Comparison of ENCODE assay signal across 30 cellular contexts in genomic region chr1:176939993-176940392, GRCh38.
"Had no signal": no experiment of that assay in that cellular context is flagged by ENCODE, and none has a peak within 500 bp of the region (broad histone marks: within the 10 kb centered on the region; RNA-seq: fewer than 3 reads in every experiment).

No MANE protein-coding gene starts in this region.

- H3K9me3 Mint-ChIP-seq: activated CD4-positive, alpha-beta T cell treated with anti-CD3 and anti-CD28 coated beads, Interleukin-2, amount 10 ng/mL, durations not matched to agents 24 days and 14 days; neural progenitor cell had no signal

- H3K4me1 ChIP-seq: body of pancreas, neural progenitor cell, right lobe of liver, upper lobe of left lung, vagina had no signal

- H3K4me1 Mint-ChIP-seq: activated CD4-positive, alpha-beta memory T cell treated with anti-CD3 and anti-CD28 coated beads, Interleukin-2, amount 10 ng/mL, durations not matched to agents 7 days and 5 days; activated CD4-positive, alpha-beta T cell treated with anti-CD3 and anti-CD28 coated beads, Interleukin-2, amount 10 ng/mL, durations not matched to agents 24 days and 14 days; activated CD8-positive, alpha-beta memory T cell treated with anti-CD3 and anti-CD28 coated beads, Interleukin-2, amount 10 ng/mL, durations not matched to agents 7 days and 5 days; activated naive CD4-positive, alpha-beta T cell treated with anti-CD3 and anti-CD28 coated beads, Interleukin-2, amount 50 U/mL, for 24 hours; activated naive CD8-positive, alpha-beta T cell treated with anti-CD3 and anti-CD28 coated beads, Interleukin-2, amount 50 U/mL, for 24 hours; natural killer cell; neural progenitor cell; T-helper 17 cell had no signal

- H3K9me3 ChIP-seq: body of pancreas, right lobe of liver, upper lobe of left lung, vagina had no signal

- H2AFZ ChIP-seq: neural progenitor cell had no signal

- H3K4me2 ChIP-seq: neural progenitor cell had no signal

- H3K36me3 Mint-ChIP-seq: activated CD8-positive, alpha-beta memory T cell treated with anti-CD3 and anti-CD28 coated beads, Interleukin-2, amount 10 ng/mL, durations not matched to agents 7 days and 5 days; activated naive CD4-positive, alpha-beta T cell treated with anti-CD3 and anti-CD28 coated beads, Interleukin-2, amount 50 U/mL, for 24 hours; natural killer cell had no signal

- FAIRE-seq: endothelial cell of umbilical vein had no signal

- H3K27ac Mint-ChIP-seq: activated CD4-positive, alpha-beta memory T cell treated with anti-CD3 and anti-CD28 coated beads, Interleukin-2, amount 10 ng/mL, durations not matched to agents 7 days and 5 days; activated CD4-positive, alpha-beta T cell treated with anti-CD3 and anti-CD28 coated beads, Interleukin-2, amount 10 ng/mL, durations not matched to agents 24 days and 14 days; activated CD8-positive, alpha-beta memory T cell treated with anti-CD3 and anti-CD28 coated beads, Interleukin-2, amount 10 ng/mL, durations not matched to agents 7 days and 5 days; activated naive CD4-positive, alpha-beta T cell treated with anti-CD3 and anti-CD28 coated beads, Interleukin-2, amount 50 U/mL, for 24 hours; activated naive CD8-positive, alpha-beta T cell treated with anti-CD3 and anti-CD28 coated beads, Interleukin-2, amount 50 U/mL, for 24 hours; activated T-helper 2 cell treated with anti-CD3 and anti-CD28 coated beads, Interferon-gamma antibody, Interleukin-2, Interleukin-4, amounts not matched to agents 10 μg/mL and 5 μg/mL and 100 μg/mL, durations not matched to agents 14 hours and 24 hours and 36 hours; effector memory CD8-positive, alpha-beta T cell; natural killer cell; neural progenitor cell; stimulated activated naive CD8-positive, alpha-beta T cell treated with anti-CD3 and anti-CD28 coated beads, Interleukin-15, Interleukin-2, amounts not matched to agents 100 ng/mL and 50 ng/mL, for 24 hours; T-helper 17 cell had no signal

- DNase-seq: activated CD4-positive, alpha-beta memory T cell treated with anti-CD3 and anti-CD28 coated beads, Interleukin-2, amount 10 ng/mL, durations not matched to agents 7 days and 5 days; activated CD4-positive, alpha-beta T cell treated with anti-CD3 and anti-CD28 coated beads, Interleukin-2, amount 10 ng/mL, durations not matched to agents 24 days and 14 days; activated CD4-positive, CD25-positive, alpha-beta regulatory T cell treated with anti-CD3 and anti-CD28 coated beads, Interleukin-2, amount 50 U/mL, for 72 hours; activated CD8-positive, alpha-beta memory T cell treated with anti-CD3 and anti-CD28 coated beads, Interleukin-2, amount 10 ng/mL, durations not matched to agents 7 days and 5 days; activated naive CD8-positive, alpha-beta T cell treated with anti-CD3 and anti-CD28 coated beads, Interleukin-2, amount 50 U/mL, for 24 hours; activated T-cell treated with anti-CD3 and anti-CD28 coated beads, Interleukin-2, amount 50 U/mL, for 48 hours; amygdala; body of pancreas; cerebellar nuclear complex; effector memory CD8-positive, alpha-beta T cell; foreskin keratinocyte; heart right ventricle; mesendoderm; natural killer cell; occipital lobe; right lobe of liver; stimulated activated CD4-positive, alpha-beta T cell treated with anti-CD3 and anti-CD28 coated beads, Interleukin-12 subunit alpha, Interleukin-12 subunit beta, amount 100 ng/mL, for 4 hours; stimulated activated CD4-positive, alpha-beta T cell treated with anti-CD3 and anti-CD28 coated beads, Interleukin-4, amount 100 ng/mL, for 1 hour; T-helper 17 cell; T1000; upper lobe of left lung had no signal

- H3K4me3 Mint-ChIP-seq: activated CD4-positive, alpha-beta memory T cell treated with anti-CD3 and anti-CD28 coated beads, Interleukin-2, amount 10 ng/mL, durations not matched to agents 7 days and 5 days; activated CD4-positive, alpha-beta T cell treated with anti-CD3 and anti-CD28 coated beads, Interleukin-2, amount 10 ng/mL, durations not matched to agents 24 days and 14 days; activated CD8-positive, alpha-beta memory T cell treated with anti-CD3 and anti-CD28 coated beads, Interleukin-2, amount 10 ng/mL, durations not matched to agents 7 days and 5 days; activated naive CD4-positive, alpha-beta T cell treated with anti-CD3 and anti-CD28 coated beads, Interleukin-2, amount 50 U/mL, for 24 hours; activated naive CD8-positive, alpha-beta T cell treated with anti-CD3 and anti-CD28 coated beads, Interleukin-2, amount 50 U/mL, for 24 hours; effector memory CD8-positive, alpha-beta T cell; natural killer cell; neural progenitor cell; stimulated activated naive CD8-positive, alpha-beta T cell treated with anti-CD3 and anti-CD28 coated beads, Interleukin-15, Interleukin-2, amounts not matched to agents 100 ng/mL and 50 ng/mL, for 24 hours; T-helper 17 cell had no signal

- H3K27me3 Mint-ChIP-seq: activated CD4-positive, alpha-beta memory T cell treated with anti-CD3 and anti-CD28 coated beads, Interleukin-2, amount 10 ng/mL, durations not matched to agents 7 days and 5 days; activated CD4-positive, alpha-beta T cell treated with anti-CD3 and anti-CD28 coated beads, Interleukin-2, amount 10 ng/mL, durations not matched to agents 24 days and 14 days; activated CD8-positive, alpha-beta memory T cell treated with anti-CD3 and anti-CD28 coated beads, Interleukin-2, amount 10 ng/mL, durations not matched to agents 7 days and 5 days; activated naive CD8-positive, alpha-beta T cell treated with anti-CD3 and anti-CD28 coated beads, Interleukin-2, amount 50 U/mL, for 24 hours; effector memory CD8-positive, alpha-beta T cell; stimulated activated naive CD8-positive, alpha-beta T cell treated with anti-CD3 and anti-CD28 coated beads, Interleukin-15, Interleukin-2, amounts not matched to agents 100 ng/mL and 50 ng/mL, for 24 hours; T-helper 17 cell had no signal

- H3K27me3 ChIP-seq: body of pancreas, heart right ventricle, neural progenitor cell, right lobe of liver, upper lobe of left lung, vagina had no signal

- H3K9ac ChIP-seq: neural progenitor cell had no signal

- H3K27ac ChIP-seq: body of pancreas, coronary artery, foreskin keratinocyte, heart right ventricle, neural progenitor cell, right lobe of liver, skin epidermis, upper lobe of left lung, vagina had no signal

- H3K4me3 ChIP-seq: body of pancreas, coronary artery, heart right ventricle, lung, neural progenitor cell, right lobe of liver, skin epidermis, upper lobe of left lung, vagina had no signal

- H3K36me3 ChIP-seq: heart right ventricle, neural progenitor cell, right lobe of liver, upper lobe of left lung, vagina had no signal

- ATAC-seq: activated CD8-positive, alpha-beta memory T cell treated with anti-CD3 and anti-CD28 coated beads, Interleukin-2, amount 10 ng/mL, durations not matched to agents 7 days and 5 days; activated naive CD8-positive, alpha-beta T cell treated with anti-CD3 and anti-CD28 coated beads, Interleukin-2, amount 50 U/mL, for 24 hours; body of pancreas; effector memory CD8-positive, alpha-beta T cell; foreskin keratinocyte; natural killer cell; right lobe of liver; T-helper 17 cell had no signal
